ENCODE assay signal across 16 cellular contexts in genomic region chr9:38000332-38000731, GRCh38.
DNase-seq lines count a peak whose midpoint lies in the region; ATAC-seq, FAIRE-seq and TF ChIP-seq lines count a peak whose summit lies in the region.
"Had no signal": no experiment of that assay in that cellular context is flagged by ENCODE, and none has a peak within 500 bp of the region (broad histone marks: within the 10 kb centered on the region; RNA-seq: fewer than 3 reads in every experiment).

No MANE protein-coding gene starts in this region.

- no peak for TF ChIP-seq POLR2A in HepG2 (IDR thresholded peaks at IDR 0.05; ENCODE audit: insufficient read depth in 1 of 2, low read depth in 2 of 2, low read length in 2 of 2)
- no peak for TF ChIP-seq POLR2A in right lobe of liver (IDR thresholded peaks at IDR 0.05)

- H3K9me3 ChIP-seq in HepG2 (ENCODE audit: low read length) (no peaks in the 10 kb centered on the region), right lobe of liver (no peaks in the 10 kb centered on the region), keratinocyte (ENCODE audit: control insufficient read depth, low read depth, low read length) (no peaks in the 10 kb centered on the region)
- H3K9me3 ChIP-seq: thyroid gland had no signal

- H3K4me3 Mint-ChIP-seq in activated T-helper 17 cell treated with anti-CD3 and anti-CD28 coated beads, Interleukin-2, amount 50 U/mL, for 72 hours: no peak overlapping the region
- no peak overlapping the region for H3K4me3 Mint-ChIP-seq in Calu3 (ENCODE audit: low read depth, unreplicated experiment)
- H3K4me3 Mint-ChIP-seq: activated CD4-positive, alpha-beta memory T cell treated with anti-CD3 and anti-CD28 coated beads for 36 hours; activated naive CD8-positive, alpha-beta T cell treated with anti-CD3 and anti-CD28 coated beads, Interleukin-2, amount 50 U/mL, for 24 hours; activated T-cell treated with anti-CD3 and anti-CD28 coated beads, Interleukin-2, amount 50 U/mL, for 72 hours; CD8-positive, alpha-beta memory T cell had no signal

- H4K20me1 ChIP-seq in HepG2 (ENCODE audit: insufficient read depth, low read length): peaks cover 51% of the 10 kb centered on the region; the same call in 1 of the 2 replicates
- peaks cover 2% of the 10 kb centered on the region for H4K20me1 ChIP-seq in keratinocyte (ENCODE audit: control insufficient read depth, extremely low read depth, insufficient read depth, low read length)

- FAIRE-seq in HepG2 (lab: Jason Lieb, UNC) (no peak), keratinocyte (lab: Jason Lieb, UNC) (no peak)

- TF ChIP-seq EP300 in HepG2 (IDR thresholded peaks at IDR 0.05; ENCODE audit: low read depth in 2 of 2, low read length in 2 of 2) (no peak), HepG2 (CRISPR knock-in tag; IDR thresholded peaks at IDR 0.05; ENCODE audit: borderline replicate concordance) (no peak)

- no peak overlapping the region for H3K27ac ChIP-seq in HepG2 (ENCODE audit: extremely low read length, insufficient read depth, low read length)
- no peak overlapping the region for H3K27ac ChIP-seq in right lobe of liver
- H3K27ac ChIP-seq in keratinocyte (ENCODE audit: control insufficient read depth, insufficient read depth, low read length): peak overlapping the region; percentile 69
- H3K27ac ChIP-seq: thyroid gland had no signal

- peaks cover 4% of the 10 kb centered on the region for H3K4me1 Mint-ChIP-seq in activated T-helper 17 cell treated with anti-CD3 and anti-CD28 coated beads, Interleukin-2, amount 50 U/mL, for 72 hours
- H3K4me1 Mint-ChIP-seq in Calu3 (ENCODE audit: low read depth, unreplicated experiment): peaks cover 8% of the 10 kb centered on the region

- H3K4me3 ChIP-seq in HepG2 (replicated peaks in 1 of 3; ENCODE audit: insufficient read depth in 1 of 3, low read depth in 2 of 3, low read length in 3 of 3) (no peak overlapping the region), right lobe of liver (no peak overlapping the region), astrocyte of the spinal cord (ENCODE audit: low read depth, low read length) (no peak overlapping the region), keratinocyte (ENCODE audit: control insufficient read depth in 2 of 3, extremely low read depth in 1 of 3, insufficient read depth in 2 of 3, low read depth in 1 of 3, low read length in 3 of 3) (no peak overlapping the region)
- H3K4me3 ChIP-seq: thyroid gland had no signal

- in situ Hi-C loops in HepG2 (cut with HindIII; ENCODE audit: extremely low pct_ligation_motif_present, low pct_unique_long_range_greater_than_20kb): no loop called here
- in situ Hi-C loops in astrocyte of the spinal cord (cut with HindIII; ENCODE audit: low sequenced_read_pairs): no loop called here

- peaks cover 3% of the 10 kb centered on the region for H3K9me1 ChIP-seq in keratinocyte (ENCODE audit: control insufficient read depth, extremely low read depth, insufficient read depth, low read length)

- BruUV-seq in HepG2 (replicated peaks; lab: Mats Ljungman, UMichigan) (no TSS peak), Calu3 (replicated peaks; lab: Mats Ljungman, UMichigan) (no TSS peak)

- H2AFZ ChIP-seq in HepG2 (ENCODE audit: low read length): no peak overlapping the region
- no peak overlapping the region for H2AFZ ChIP-seq in keratinocyte (ENCODE audit: control insufficient read depth, low read length)

- DNase-seq in HepG2 (ENCODE audit: low spot score) (no peak), right lobe of liver (no peak), astrocyte of the spinal cord (ENCODE audit: low read depth, low spot score) (no peak), keratinocyte (ENCODE audit: low read depth, low spot score) (no peak), Calu3 (no peak)
- DNase-seq: activated naive CD8-positive, alpha-beta T cell treated with anti-CD3 and anti-CD28 coated beads, Interleukin-2, amount 50 U/mL, for 24 hours; activated T-cell treated with anti-CD3 and anti-CD28 coated beads, Interleukin-2, amount 50 U/mL, for 72 hours; CD8-positive, alpha-beta memory T cell; erythroblast; NCI-H446; stimulated activated CD4-positive, alpha-beta T cell treated with anti-CD3 and anti-CD28 coated beads, Interleukin-4, amount 100 ng/mL, for 24 hours; thyroid gland had no signal

- POLR2A ChIA-PET in HepG2 (lab: Yijun Ruan, JAX): no interaction called here

- TF ChIP-seq RAD21 in HepG2 (CRISPR knock-in tag; IDR thresholded peaks at IDR 0.05): no peak

- no peaks in the 10 kb centered on the region for H3K27me3 ChIP-seq in HepG2 (ENCODE audit: control insufficient read depth in 1 of 2, insufficient read depth in 2 of 2, low read length in 2 of 2)
- H3K27me3 ChIP-seq in right lobe of liver: no peaks in the 10 kb centered on the region
- no peaks in the 10 kb centered on the region for H3K27me3 ChIP-seq in keratinocyte (ENCODE audit: control insufficient read depth, extremely low read depth, insufficient read depth, low read length)
- H3K27me3 ChIP-seq: thyroid gland had no signal

- H3K9me3 Mint-ChIP-seq in activated T-helper 17 cell treated with anti-CD3 and anti-CD28 coated beads, Interleukin-2, amount 50 U/mL, for 72 hours: no peaks in the 10 kb centered on the region
- no peaks in the 10 kb centered on the region for H3K9me3 Mint-ChIP-seq in Calu3 (ENCODE audit: low read depth, unreplicated experiment)
- H3K9me3 Mint-ChIP-seq: activated CD4-positive, alpha-beta memory T cell treated with anti-CD3 and anti-CD28 coated beads for 36 hours; activated naive CD8-positive, alpha-beta T cell treated with anti-CD3 and anti-CD28 coated beads, Interleukin-2, amount 50 U/mL, for 24 hours; activated T-cell treated with anti-CD3 and anti-CD28 coated beads, Interleukin-2, amount 50 U/mL, for 72 hours; CD8-positive, alpha-beta memory T cell had no signal

- H3K4me2 ChIP-seq in HepG2 (ENCODE audit: low read depth, low read length) (no peak overlapping the region), keratinocyte (ENCODE audit: control insufficient read depth, extremely low read depth, insufficient read depth, low read depth, low read length) (peak overlapping the region; percentile 23)

- H3K36me3 ChIP-seq in HepG2 (replicated peaks in 1 of 2; ENCODE audit: control insufficient read depth in 1 of 2, insufficient read depth in 2 of 2, low read length in 2 of 2) (peaks cover 33 to 75% of the 10 kb centered on the region in 2 experiments), right lobe of liver (no peaks in the 10 kb centered on the region), keratinocyte (ENCODE audit: control insufficient read depth in 2 of 2, extremely low read depth in 1 of 2, insufficient read depth in 2 of 2, low read length in 2 of 2) (peaks cover 7 to 18% of the 10 kb centered on the region in 2 experiments)
- H3K36me3 ChIP-seq: thyroid gland had no signal

- 89% methylated on average over 6 of the region's 9 CpGs for WGBS in HepG2 (ENCODE audit: low lambda C conversion rate)
- WGBS in right lobe of liver (ENCODE audit: insufficient coverage, low coverage, low lambda C conversion rate, missing lambda C conversion rate): 80% methylated on average over 1 of the region's 9 CpGs

- no peak overlapping the region for H3K27ac Mint-ChIP-seq in activated T-helper 17 cell treated with anti-CD3 and anti-CD28 coated beads, Interleukin-2, amount 50 U/mL, for 72 hours
- no peak overlapping the region for H3K27ac Mint-ChIP-seq in Calu3 (ENCODE audit: unreplicated experiment)
- H3K27ac Mint-ChIP-seq: activated CD4-positive, alpha-beta memory T cell treated with anti-CD3 and anti-CD28 coated beads for 36 hours; activated naive CD8-positive, alpha-beta T cell treated with anti-CD3 and anti-CD28 coated beads, Interleukin-2, amount 50 U/mL, for 24 hours; activated T-cell treated with anti-CD3 and anti-CD28 coated beads, Interleukin-2, amount 50 U/mL, for 72 hours; CD8-positive, alpha-beta memory T cell had no signal

- H3K79me2 ChIP-seq in HepG2 (ENCODE audit: insufficient read depth, low read length): peaks cover 62% of the 10 kb centered on the region
- peaks cover 72% of the 10 kb centered on the region for H3K79me2 ChIP-seq in keratinocyte (ENCODE audit: control insufficient read depth, insufficient read depth, low read length)

- ATAC-seq in HepG2: peak; percentile 57
- ATAC-seq in right lobe of liver: no peak
- no peak for ATAC-seq in activated T-helper 17 cell treated with anti-CD3 and anti-CD28 coated beads, Interleukin-2, amount 50 U/mL, for 72 hours (replicated peaks)
- no peak for ATAC-seq in HG03196 (IDR thresholded peaks at IDR 0.05; ENCODE audit: unreplicated experiment)
- ATAC-seq in HG03175 (IDR thresholded peaks at IDR 0.05; ENCODE audit: unreplicated experiment): no peak
- ATAC-seq: activated naive CD8-positive, alpha-beta T cell treated with anti-CD3 and anti-CD28 coated beads, Interleukin-2, amount 50 U/mL, for 24 hours had no signal

- H3K9ac ChIP-seq in HepG2 (ENCODE audit: insufficient read depth, low read depth, low read length) (no peak overlapping the region), keratinocyte (ENCODE audit: control insufficient read depth, extremely low read depth, insufficient read depth, low read length) (no peak overlapping the region)

- peak; percentile 53 for TF ChIP-seq CTCF in HepG2 (CRISPR knock-in tag; IDR thresholded peaks at IDR 0.05)
- no peak for TF ChIP-seq CTCF in right lobe of liver (IDR thresholded peaks at IDR 0.05)
- TF ChIP-seq CTCF in astrocyte of the spinal cord (IDR thresholded peaks at IDR 0.05; ENCODE audit: low read depth, low read length): peak; percentile 19
- TF ChIP-seq CTCF in keratinocyte (optimal IDR thresholded peaks at IDR 0.05 in 1 of 3, IDR thresholded peaks at IDR 0.05 in 1 of 3, conservative IDR thresholded peaks at IDR 0.05 in 1 of 3; ENCODE audit: extremely low read depth in 1 of 3, insufficient read depth in 2 of 3, low read length in 3 of 3): no peak
- TF ChIP-seq CTCF in Calu3 (IDR thresholded peaks at IDR 0.05; ENCODE audit: unreplicated experiment): no peak

- intact Hi-C loops in HepG2 (cut with micrococcal nuclease; ENCODE audit: unreplicated experiment) (no loop called here), right lobe of liver (cut with DNase I) (no loop called here), Calu3 (cut with micrococcal nuclease; ENCODE audit: unreplicated experiment) (no loop called here)

- no peaks in the 10 kb centered on the region for H3K27me3 Mint-ChIP-seq in activated T-helper 17 cell treated with anti-CD3 and anti-CD28 coated beads, Interleukin-2, amount 50 U/mL, for 72 hours
- no peaks in the 10 kb centered on the region for H3K27me3 Mint-ChIP-seq in Calu3 (ENCODE audit: unreplicated experiment)
- H3K27me3 Mint-ChIP-seq: activated CD4-positive, alpha-beta memory T cell treated with anti-CD3 and anti-CD28 coated beads for 36 hours; activated naive CD8-positive, alpha-beta T cell treated with anti-CD3 and anti-CD28 coated beads, Interleukin-2, amount 50 U/mL, for 24 hours; CD8-positive, alpha-beta memory T cell had no signal

- dilution Hi-C loops in keratinocyte (cut with MboI; ENCODE audit: extremely low pct_ligation_motif_present, low sequenced_read_pairs): no loop called here

- H3K36me3 Mint-ChIP-seq in activated T-helper 17 cell treated with anti-CD3 and anti-CD28 coated beads, Interleukin-2, amount 50 U/mL, for 72 hours (ENCODE audit: low read depth): no peaks in the 10 kb centered on the region
- peaks cover 4% of the 10 kb centered on the region for H3K36me3 Mint-ChIP-seq in Calu3 (ENCODE audit: insufficient read depth, unreplicated experiment)
- H3K36me3 Mint-ChIP-seq: activated CD4-positive, alpha-beta memory T cell treated with anti-CD3 and anti-CD28 coated beads for 36 hours; CD8-positive, alpha-beta memory T cell had no signal

- H3K4me1 ChIP-seq in HepG2 (ENCODE audit: insufficient read depth, low read length) (no peaks in the 10 kb centered on the region), right lobe of liver (peaks cover 0 to 2% (median 0%) of the 10 kb centered on the region in 4 donors), keratinocyte (ENCODE audit: control insufficient read depth, extremely low read depth, insufficient read depth, low read length) (peaks cover 35% of the 10 kb centered on the region)

- CTCF ChIA-PET in HepG2 (lab: Yijun Ruan, JAX; ENCODE audit: low intra/inter-chr PET ratio, low total read pairs): no interaction called here
- CTCF ChIA-PET in Calu3 (lab: Charles Lee): no interaction called here

Comparison
In these comparisons a context has a peak if more than half of its experiments do, and no peak if none do; other contexts are left out.
1. CTCF ChIP-seq: peak in HepG2 (single experiment) and astrocyte of the spinal cord (single experiment); none in right lobe of liver (0 of 4), keratinocyte (0 of 3) and Calu3 (single experiment).